In the genomic region with DNA sequence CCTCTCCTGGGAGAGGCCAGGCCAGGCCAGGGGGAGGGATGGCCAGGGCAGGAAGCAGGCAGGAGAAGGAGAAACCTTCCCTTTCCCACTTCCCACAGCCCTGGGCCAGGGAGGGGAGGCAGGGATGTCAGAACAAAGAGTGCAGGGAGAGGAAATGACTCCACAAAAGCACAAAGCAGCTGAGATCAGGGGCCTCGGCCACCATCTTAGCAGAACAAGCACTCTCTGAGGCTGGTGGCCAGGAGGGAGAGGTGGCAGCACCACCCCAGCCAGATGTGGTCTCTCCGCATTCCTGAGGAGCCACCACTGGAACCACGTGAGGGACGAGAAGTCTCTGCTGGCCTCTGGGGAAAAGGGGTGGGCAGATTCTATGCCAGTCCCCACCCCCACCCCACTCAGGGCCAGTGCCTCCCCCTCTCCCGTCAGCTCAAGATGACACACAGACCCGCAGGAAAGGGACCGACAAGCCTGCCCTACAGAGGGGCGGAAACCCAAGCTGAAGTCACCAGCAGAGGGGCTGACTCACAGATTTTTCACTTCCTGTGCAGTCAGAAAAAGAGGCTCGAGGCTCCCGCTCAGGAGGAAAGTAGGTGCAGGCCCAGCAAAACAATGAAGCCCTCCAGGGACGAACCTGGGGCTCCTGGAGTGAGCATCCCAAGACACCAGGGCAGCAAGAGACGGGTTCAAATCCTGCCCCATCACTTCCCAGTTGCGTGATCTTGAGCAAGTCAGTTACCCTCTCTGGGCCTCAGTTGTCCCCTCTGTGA, we compare ENCODE assay signal across 8 cellular contexts. TPM values are rescaled to one million over a fixed set of nuclear protein-coding genes. Genes with fewer than 3 reads are reported as not detected.
DNase-seq lines count a peak whose midpoint lies in the region; ATAC-seq and TF ChIP-seq lines count a peak whose summit lies in the region.

No MANE protein-coding gene starts in this region.

- intact Hi-C loops in Right ventricle myocardium superior (cut with DNase I) = no loop called here

- H3K27ac ChIP-seq in RWPE2 (ENCODE audit: poor library complexity, severe bottlenecking) = peak overlapping the region; percentile 99

- no peaks in the 10 kb centered on the region for H3K9me3 ChIP-seq in RWPE2 (ENCODE audit: severe bottlenecking)

- no peak overlapping the region for H3K4me3 ChIP-seq in RWPE2 (ENCODE audit: severe bottlenecking)

- peak; percentile 2 for TF ChIP-seq CTCF in RWPE2 (IDR thresholded peaks at IDR 0.05; ENCODE audit: poor library complexity, severe bottlenecking)

- peaks cover under 1% of the 10 kb centered on the region for H3K36me3 ChIP-seq in RWPE2 (ENCODE audit: low read depth)

- H3K27me3 ChIP-seq in RWPE2 (ENCODE audit: insufficient read depth, poor library complexity, severe bottlenecking) = no peaks in the 10 kb centered on the region

- ATAC-seq in GM18502 (IDR thresholded peaks at IDR 0.05; ENCODE audit: poor library complexity, unreplicated experiment) (peak; percentile 75), HG02981 (IDR thresholded peaks at IDR 0.05; ENCODE audit: unreplicated experiment) (peak; percentile 65), RWPE2 (ENCODE audit: low read depth) (peak; percentile 66), Right ventricle myocardium superior (ENCODE audit: poor library complexity) (peak; percentile 50)

- DNase-seq in RWPE2 (ENCODE audit: low spot score) = peak; percentile 93
- peak; percentile 93 for DNase-seq in activated effector memory CD4-positive, alpha-beta T cell treated with anti-CD3 and anti-CD28 coated beads, Interleukin-2, amount 50 U/mL, for 16 hours
- peak; percentile 69 for DNase-seq in Right ventricle myocardium superior
- peak; percentile 79 to 82 (median 80) for DNase-seq in stimulated activated CD4-positive, alpha-beta T cell treated with anti-CD3 and anti-CD28 coated beads, Interleukin-12 subunit alpha, Interleukin-12 subunit beta, amount 100 ng/mL, for 48 hours (ENCODE audit: low read depth in 2 of 3, low spot score in 1 of 3)
- DNase-seq in NCI-H2227 treated with DMSO at 0.1 percent for 48 hours (lab: John Stamatoyannopoulos, UW) = no peak
- no peak for DNase-seq in DMS153 treated with DMSO at 0.1 percent for 48 hours (lab: John Stamatoyannopoulos, UW; ENCODE audit: unreplicated experiment)

- peaks cover 59% of the 10 kb centered on the region for H3K4me1 ChIP-seq in RWPE2 (ENCODE audit: insufficient read depth, poor library complexity, severe bottlenecking)

RNA-seq across cellular contexts. Expression of gene ALDH4A1, which starts 24.1 kb away (rescaled TPM):
- 29.3 TPM for total RNA-seq in Right ventricle myocardium superior

RNA-seq across cellular contexts. Expression of gene IFFO2, which starts 30.0 kb away (rescaled TPM):
- total RNA-seq in Right ventricle myocardium superior = 4.4 TPM

Comparison
In these comparisons a context has a peak if more than half of its experiments do, and no peak if none do; other contexts are left out.
1. DNase-seq: peak in RWPE2 (single experiment), activated effector memory CD4-positive, alpha-beta T cell treated with anti-CD3 and anti-CD28 coated beads, Interleukin-2, amount 50 U/mL, for 16 hours (single experiment), Right ventricle myocardium superior (single experiment) and stimulated activated CD4-positive, alpha-beta T cell treated with anti-CD3 and anti-CD28 coated beads, Interleukin-12 subunit alpha, Interleukin-12 subunit beta, amount 100 ng/mL, for 48 hours (3 of 3); none in NCI-H2227 treated with DMSO at 0.1 percent for 48 hours (single experiment) and DMS153 treated with DMSO at 0.1 percent for 48 hours (single experiment).
2. Peak in every context shown above with its lines, with median percentiles within 50 percentile points of each other: ATAC-seq.